In the genomic region with DNA sequence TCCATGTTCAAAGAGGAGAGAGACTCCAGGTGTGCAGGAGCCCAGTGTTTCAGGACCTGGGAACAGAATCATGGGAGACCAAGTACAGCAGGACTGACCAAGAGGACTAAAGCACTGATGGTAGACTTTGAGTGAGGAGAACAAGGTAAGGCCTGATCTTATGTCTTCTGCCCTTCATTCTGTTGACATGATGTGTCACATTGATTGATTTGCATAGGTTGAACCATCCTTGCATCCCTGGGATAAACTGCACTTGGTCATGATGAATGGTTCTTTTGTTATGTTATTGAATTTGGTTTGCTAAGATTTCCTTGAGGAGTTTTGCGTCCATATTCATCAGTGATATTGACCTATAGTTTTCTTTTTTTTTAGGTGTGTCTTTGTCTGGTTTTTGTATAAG, we compare ENCODE assay signal across 24 cellular contexts.
"Had no signal": no experiment of that assay in that cellular context is flagged by ENCODE, and none has a peak within 500 bp of the region (broad histone marks: within the 10 kb centered on the region; RNA-seq: fewer than 3 reads in every experiment).

No MANE protein-coding gene starts in this region.

- DNase-seq: islet precursor cell; left ventricle myocardium inferior; mesendoderm; naive B cell; natural killer cell; nephron progenitor cell; ovary; right lobe of liver; stimulated activated CD4-positive, alpha-beta T cell treated with anti-CD3 and anti-CD28 coated beads, Interleukin-2, amount 100 ng/mL, for 48 hours; stimulated activated CD4-positive, alpha-beta T cell treated with anti-CD3 and anti-CD28 coated beads, Interleukin-4, amount 100 ng/mL, for 4 hours; stimulated activated naive CD4-positive, alpha-beta T cell treated with Interleukin-2 at 50 U/mL for 16 hours; stimulated activated naive CD8-positive, alpha-beta T cell treated with anti-CD3 and anti-CD28 coated beads, Interleukin-15, amount 100 ng/mL, for 72 hours; substantia nigra; uterus had no signal

- H3K9me3 Mint-ChIP-seq: stimulated activated memory B cell treated with anti-CD40 and anti-IgM and Interleukin-4, amounts not matched to agents 10 μg/mL and 1 μg/mL and 100 μg/mL, for 72 hours had no signal

- H3K27ac ChIP-seq: left ventricle myocardium inferior, neural progenitor cell, neutrophil, ovary, right atrium auricular region, right lobe of liver, tibial nerve, uterus had no signal

- H3K4me3 ChIP-seq: left ventricle myocardium inferior, lung, neural progenitor cell, ovary, right atrium auricular region, right lobe of liver, smooth muscle cell, tibial nerve, uterus had no signal

- H3K4me1 ChIP-seq: left ventricle myocardium inferior, neural progenitor cell, right atrium auricular region, right lobe of liver, tibial nerve, uterus had no signal

- H3K27me3 Mint-ChIP-seq: progenitor cell of endocrine pancreas, type B pancreatic cell had no signal

- H3K9me3 ChIP-seq: left ventricle myocardium inferior, neutrophil, ovary, right atrium auricular region, right lobe of liver, tibial nerve, uterus had no signal

- H3K36me3 ChIP-seq: left ventricle myocardium inferior, neural progenitor cell, neutrophil, ovary, right atrium auricular region, right lobe of liver, tibial nerve, uterus had no signal

- H3K9ac ChIP-seq: neural progenitor cell had no signal

- H3K4me3 Mint-ChIP-seq: mesothelial cell of epicardium; naive B cell; natural killer cell; nephron progenitor cell; neural progenitor cell; stimulated activated memory B cell treated with anti-CD40 and anti-IgM and Interleukin-4, amounts not matched to agents 10 μg/mL and 1 μg/mL and 100 μg/mL, for 72 hours; type B pancreatic cell had no signal

- H3K27ac Mint-ChIP-seq: mesothelial cell of epicardium; naive B cell; natural killer cell; nephron progenitor cell; neural progenitor cell; progenitor cell of endocrine pancreas; stimulated activated memory B cell treated with anti-CD40 and anti-IgM and Interleukin-4, amounts not matched to agents 10 μg/mL and 1 μg/mL and 100 μg/mL, for 72 hours; type B pancreatic cell had no signal

- H3K27me3 ChIP-seq: neural progenitor cell, ovary, right atrium auricular region, right lobe of liver, tibial nerve, uterus had no signal

- H3K36me3 Mint-ChIP-seq: naive B cell; natural killer cell; neural progenitor cell; stimulated activated memory B cell treated with anti-CD40 and anti-IgM and Interleukin-4, amounts not matched to agents 10 μg/mL and 1 μg/mL and 100 μg/mL, for 72 hours; type B pancreatic cell had no signal

- H3K4me2 ChIP-seq: neural progenitor cell, smooth muscle cell had no signal

- ATAC-seq: natural killer cell; right lobe of liver; stimulated activated memory B cell treated with anti-CD40 and anti-IgM and Interleukin-4, amounts not matched to agents 10 μg/mL and 1 μg/mL and 100 μg/mL, for 72 hours; stimulated activated naive CD8-positive, alpha-beta T cell treated with anti-CD3 and anti-CD28 coated beads, Interleukin-15, amount 100 ng/mL, for 72 hours had no signal

- H3K4me1 Mint-ChIP-seq: mesothelial cell of epicardium; naive B cell; nephron progenitor cell; neural progenitor cell; stimulated activated memory B cell treated with anti-CD40 and anti-IgM and Interleukin-4, amounts not matched to agents 10 μg/mL and 1 μg/mL and 100 μg/mL, for 72 hours had no signal

- H2AFZ ChIP-seq: neural progenitor cell had no signal
